8 cellular contexts compared by ENCODE assay signal in the genomic region with DNA sequence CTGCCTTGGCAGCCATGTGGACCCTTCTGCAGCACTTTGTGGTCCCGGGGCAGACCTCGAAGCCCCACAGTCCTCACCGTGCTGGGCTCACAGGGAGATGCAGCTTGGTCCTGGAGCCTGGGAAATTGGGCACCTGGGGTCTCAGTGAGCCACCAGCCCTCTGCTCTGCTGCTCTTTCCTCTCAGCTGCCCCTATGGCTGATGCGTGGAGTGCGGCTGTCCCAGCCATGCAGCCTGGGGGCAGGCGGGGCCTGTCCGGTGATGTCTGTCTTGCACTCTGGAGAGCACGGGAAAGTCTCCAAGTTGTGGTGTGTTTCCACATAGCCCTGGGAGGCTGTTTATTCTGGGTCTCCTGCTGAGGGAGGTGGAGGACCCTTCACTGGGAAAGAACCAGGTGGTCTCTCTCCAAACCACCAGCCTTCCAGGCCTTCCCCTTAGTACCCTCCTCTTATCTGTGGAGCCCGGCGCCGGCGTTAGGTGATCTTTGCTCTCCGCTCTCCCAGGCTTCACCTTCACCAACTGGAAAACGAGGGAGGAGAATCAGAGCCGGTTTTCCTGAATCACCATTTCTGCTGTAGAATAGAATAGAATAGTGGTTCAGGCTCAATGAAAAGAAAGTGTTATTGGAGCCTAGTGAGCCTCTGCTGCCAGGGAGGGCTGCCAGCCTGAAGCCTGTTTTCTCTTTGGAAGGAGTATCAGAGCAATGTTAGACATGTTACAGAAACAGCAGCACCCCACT. TPM values are rescaled to one million over a fixed set of nuclear protein-coding genes. Genes with fewer than 3 reads are reported as not detected.
DNase-seq lines count a peak whose midpoint lies in the region; ATAC-seq and TF ChIP-seq lines count a peak whose summit lies in the region.

No MANE protein-coding gene starts in this region.

- no peak for ATAC-seq in GM21529 (IDR thresholded peaks at IDR 0.05; ENCODE audit: unreplicated experiment)
- no peak for ATAC-seq in GM21381 (IDR thresholded peaks at IDR 0.05; ENCODE audit: unreplicated experiment)

- no peak overlapping the region for H3K4me2 ChIP-seq in fibroblast of lung (ENCODE audit: extremely low read depth, insufficient read depth, low read length)

- no peaks in the 10 kb centered on the region for H4K20me1 ChIP-seq in fibroblast of lung (ENCODE audit: control insufficient read depth, extremely low read depth, insufficient read depth, low read length)

- no peaks in the 10 kb centered on the region for H3K27me3 ChIP-seq in CD4-positive, alpha-beta memory T cell (ENCODE audit: insufficient read depth, low read length)
- H3K27me3 ChIP-seq in fibroblast of lung (ENCODE audit: control insufficient read depth, insufficient read depth, low read length) = peaks cover 3% of the 10 kb centered on the region
- no peaks in the 10 kb centered on the region for H3K27me3 ChIP-seq in MG63

- peaks cover 26% of the 10 kb centered on the region for H3K4me1 ChIP-seq in CD4-positive, alpha-beta memory T cell (ENCODE audit: insufficient read depth, low read length)
- no peaks in the 10 kb centered on the region for H3K4me1 ChIP-seq in fibroblast of lung (ENCODE audit: control insufficient read depth, extremely low read depth, insufficient read depth, low read length)

- H3K27me3 Mint-ChIP-seq in CD4-positive, alpha-beta memory T cell = no peaks in the 10 kb centered on the region
- H3K27me3 Mint-ChIP-seq in osteocyte (ENCODE audit: unreplicated experiment) = no peaks in the 10 kb centered on the region

- CTCF ChIA-PET in CD4-positive, alpha-beta memory T cell (lab: Charles Lee; ENCODE audit: partially characterized antibody) = no interaction called here

- H3K36me3 ChIP-seq in CD4-positive, alpha-beta memory T cell (ENCODE audit: insufficient read depth, low read length) = no peaks in the 10 kb centered on the region
- H3K36me3 ChIP-seq in fibroblast of lung (ENCODE audit: control insufficient read depth, insufficient read depth, low read length) (no peaks in the 10 kb centered on the region), MG63 (no peaks in the 10 kb centered on the region)

- no peak overlapping the region for H3K27ac ChIP-seq in CD4-positive, alpha-beta memory T cell (ENCODE audit: low read depth, low read length)
- no peak overlapping the region for H3K27ac ChIP-seq in fibroblast of lung (ENCODE audit: insufficient read depth, low read length)

- TF ChIP-seq CTCF in fibroblast of lung (conservative IDR thresholded peaks at IDR 0.05 in 1 of 2, IDR thresholded peaks at IDR 0.05 in 1 of 2; ENCODE audit: low read depth in 1 of 2, low read length in 2 of 2) = no peak
- no peak for TF ChIP-seq CTCF in osteocyte (IDR thresholded peaks at IDR 0.05)

- H3K4me3 Mint-ChIP-seq in CD4-positive, alpha-beta memory T cell = peak overlapping the region; percentile 66 to 92 (median 88)
- peak overlapping the region; percentile 84 for H3K4me3 Mint-ChIP-seq in osteocyte (ENCODE audit: unreplicated experiment)

- peaks cover 13 to 58% (median 36%) of the 10 kb centered on the region in 4 donors for H3K4me1 Mint-ChIP-seq in CD4-positive, alpha-beta memory T cell
- peaks cover 49% of the 10 kb centered on the region for H3K4me1 Mint-ChIP-seq in osteocyte (ENCODE audit: unreplicated experiment)

- DNase-seq in CD4-positive, alpha-beta memory T cell = no peak
- DNase-seq in SK-MEL-5 (ENCODE audit: low read depth, low spot score) (peak; percentile 49), fibroblast of lung (ENCODE audit: low read depth in 2 of 2) (peak; percentile 37 to 71), osteocyte (ENCODE audit: extremely low spot score, unreplicated experiment) (no peak), iPS-NIHi11 (ENCODE audit: low spot score) (no peak), MG63 (no peak)

- intact Hi-C loops in CD4-positive, alpha-beta memory T cell (cut with micrococcal nuclease) = loop anchor here (5.0 kb wide), 1 partner anchor 93 kb away; no protein-coding TSS in a partner anchor

- no peak overlapping the region for H3K4me3 ChIP-seq in CD4-positive, alpha-beta memory T cell (ENCODE audit: low read length in 2 of 2)
- H3K4me3 ChIP-seq in fibroblast of lung (replicated peaks in 1 of 4; ENCODE audit: control extremely low read depth in 1 of 4, insufficient read depth in 1 of 4, low read depth in 3 of 4, low read length in 4 of 4) = peak overlapping the region in 1 of 4 experiments; percentile 67
- H3K4me3 ChIP-seq in MG63 = no peak overlapping the region

- H3K27ac Mint-ChIP-seq in CD4-positive, alpha-beta memory T cell = peak overlapping the region in 5 of 7 donors; percentile 27 to 90 (median 58)
- peak overlapping the region; percentile 46 for H3K27ac Mint-ChIP-seq in osteocyte (ENCODE audit: unreplicated experiment)

- POLR2A ChIA-PET in CD4-positive, alpha-beta memory T cell (lab: Charles Lee; ENCODE audit: partially characterized antibody) = no interaction called here

- H3K79me2 ChIP-seq in fibroblast of lung (ENCODE audit: control insufficient read depth, insufficient read depth, low read length) = no peaks in the 10 kb centered on the region

- in situ Hi-C loops in SK-MEL-5 (cut with HindIII; ENCODE audit: low pct_unique_long_range_greater_than_20kb, low sequenced_read_pairs) = no loop called here

- H3K9me3 Mint-ChIP-seq in CD4-positive, alpha-beta memory T cell = no peaks in the 10 kb centered on the region
- no peaks in the 10 kb centered on the region for H3K9me3 Mint-ChIP-seq in osteocyte (ENCODE audit: unreplicated experiment)

- no peaks in the 10 kb centered on the region for H3K9me3 ChIP-seq in CD4-positive, alpha-beta memory T cell (ENCODE audit: control insufficient read depth in 1 of 2, low read length in 2 of 2)
- H3K9me3 ChIP-seq in fibroblast of lung (ENCODE audit: control insufficient read depth, insufficient read depth, low read depth, low read length) (no peaks in the 10 kb centered on the region), MG63 (no peaks in the 10 kb centered on the region)

- H3K9ac ChIP-seq in fibroblast of lung (ENCODE audit: insufficient read depth, low read length) = no peak overlapping the region

- H3K36me3 Mint-ChIP-seq in CD4-positive, alpha-beta memory T cell = peaks cover 0 to 6% of the 10 kb centered on the region in 2 donors
- no peaks in the 10 kb centered on the region for H3K36me3 Mint-ChIP-seq in osteocyte (ENCODE audit: unreplicated experiment)

- no peak overlapping the region for H2AFZ ChIP-seq in fibroblast of lung (ENCODE audit: low read length)

RNA-seq across cellular contexts. Expression of a gene that starts 41.2 kb away (rescaled TPM):
- total RNA-seq in CD4-positive, alpha-beta memory T cell = 10 to 100 TPM; 16.1 to 19.6 TPM
- 1 to 10 TPM in 1 of 2 donors, under 1 TPM in 1; 0.73 to 7.2 TPM for polyA plus RNA-seq in CD4-positive, alpha-beta memory T cell
- total RNA-seq in SK-MEL-5 (2014; rRNA removed; shearing (Covaris generic)) = 128 and 148 TPM in 2 replicates
- 284 and 312 TPM in 2 replicates for polyA plus RNA-seq in SK-MEL-5 (2015; cell fraction: cytosol; rRNA removed)
- 287 and 366 TPM in 2 replicates for polyA plus RNA-seq in SK-MEL-5 (2015; cell fraction: nucleus; rRNA removed)
- total RNA-seq in fibroblast of lung = 37.3 and 57.0 TPM in 2 replicates
- polyA plus RNA-seq in fibroblast of lung = 7.5 and 9.0 TPM in 2 replicates
- polyA plus RNA-seq in fibroblast of lung (2012) = 6.5 and 7.6 TPM in 2 replicates
- 8.5 and 14.8 TPM in 2 replicates for polyA minus RNA-seq in fibroblast of lung (ENCODE audit: low replicate concordance)
- total RNA-seq in osteocyte = 37.4 and 44.5 TPM in 2 replicates
- total RNA-seq in MG63 (2014; rRNA removed; shearing (Covaris generic); ENCODE audit: low replicate concordance) = 3.4 and 10.8 TPM in 2 replicates

RNA-seq across cellular contexts. Expression of a gene that starts 41.6 kb away (rescaled TPM):
- 1 to 10 TPM in 1 of 2 experiments, under 1 TPM in 1; 0.94 to 1.1 TPM for total RNA-seq in CD4-positive, alpha-beta memory T cell
- polyA plus RNA-seq in CD4-positive, alpha-beta memory T cell = under 1 TPM; 0.47 to 0.67 TPM
- total RNA-seq in SK-MEL-5 (2014; rRNA removed; shearing (Covaris generic)) = 12.5 and 17.6 TPM in 2 replicates
- 38.5 and 51.5 TPM in 2 replicates for polyA plus RNA-seq in SK-MEL-5 (2015; cell fraction: cytosol; rRNA removed)
- 19.6 and 24.9 TPM in 2 replicates for polyA plus RNA-seq in SK-MEL-5 (2015; cell fraction: nucleus; rRNA removed)
- total RNA-seq in fibroblast of lung (1.8 and 2.1 TPM in 2 replicates), osteocyte (15.9 and 16.0 TPM in 2 replicates)
- 0.07 and 1.2 TPM in 2 replicates for polyA plus RNA-seq in fibroblast of lung
- polyA plus RNA-seq in fibroblast of lung (2012) = 0.13 and 1.4 TPM in 2 replicates
- polyA minus RNA-seq in fibroblast of lung (ENCODE audit: low replicate concordance) = 5.7 and 5.9 TPM in 2 replicates
- 0.30 and 0.59 TPM in 2 replicates for total RNA-seq in MG63 (2014; rRNA removed; shearing (Covaris generic); ENCODE audit: low replicate concordance)

Comparison
In these comparisons a context has a peak if more than half of its experiments do, and no peak if none do; other contexts are left out.
1. DNase-seq: peak in SK-MEL-5 (single experiment) and fibroblast of lung (2 of 2); none in CD4-positive, alpha-beta memory T cell (0 of 5), osteocyte (single experiment), iPS-NIHi11 (single experiment) and MG63 (single experiment).